10 cellular contexts compared by ENCODE assay signal in genomic region chr5:145775893-145776444, GRCh38. TPM values are rescaled to one million over a fixed set of nuclear protein-coding genes. Genes with fewer than 3 reads are reported as not detected.
DNase-seq lines count a peak whose midpoint lies in the region; ATAC-seq and TF ChIP-seq lines count a peak whose summit lies in the region.
"Had no signal": no experiment of that assay in that cellular context is flagged by ENCODE, and none has a peak within 500 bp of the region (broad histone marks: within the 10 kb centered on the region; RNA-seq: fewer than 3 reads in every experiment).

No MANE protein-coding gene starts in this region.

- H3K27me3 ChIP-seq in GM23248 (replicated peaks; ENCODE audit: insufficient read depth), result no peaks in the 10 kb centered on the region
- H3K27me3 ChIP-seq in foreskin keratinocyte, result no peaks in the 10 kb centered on the region

- H3K79me2 ChIP-seq in GM23248 (ENCODE audit: insufficient read depth), result no peaks in the 10 kb centered on the region

- no peaks in the 10 kb centered on the region for H3K9me3 ChIP-seq in GM23248 (ENCODE audit: low read depth)

- no peaks in the 10 kb centered on the region for H3K9me2 ChIP-seq in GM23248 (ENCODE audit: insufficient read depth)

- DNase-seq in GM23248 (peak; percentile 92), SW 1271 (lab: John Stamatoyannopoulos, UW) (peak; percentile 64 to 89), foreskin keratinocyte (peak; percentile 51 to 78), renal cortical epithelial cell (ENCODE audit: low read depth) (peak; percentile 85), ecto neural progenitor cell (ENCODE audit: low spot score) (no peak), GDM1 (lab: John Stamatoyannopoulos, UW) (no peak)
- DNase-seq in activated T-cell treated with anti-CD3 and anti-CD28 coated beads, Interleukin-2, amount 50 U/mL, for 48 hours, result no peak
- DNase-seq: islet precursor cell, NCI-H1105 treated with DMSO at 0.1 percent for 48 hours had no signal

- H3K9ac ChIP-seq in GM23248, result peak overlapping the region; percentile 39

- peak overlapping the region; percentile 71 for H2AFZ ChIP-seq in GM23248

- TF ChIP-seq CTCF in foreskin keratinocyte (conservative IDR thresholded peaks at IDR 0.05), result no peak

- 0 to 2% methylated on average over 2 of the region's 2 CpGs for WGBS in GM23248 (ENCODE audit: low coverage in 1 of 2, low lambda C conversion rate in 2 of 2, missing lambda C conversion rate in 2 of 2), 2 experiments

- no peaks in the 10 kb centered on the region for H3K36me3 ChIP-seq in GM23248 (ENCODE audit: low read depth)

- in situ Hi-C loops in GM23248 (cut with MboI), result no loop called here

- H3K27ac ChIP-seq in GM23248 (peak overlapping the region; percentile 66), foreskin keratinocyte (no peak overlapping the region)

- peak overlapping the region; percentile 31 for H3K4me2 ChIP-seq in GM23248 (ENCODE audit: unreplicated experiment)

- ATAC-seq in foreskin keratinocyte, result peak; percentile 100
- ATAC-seq in activated CD4-positive, CD25-positive, alpha-beta regulatory T cell treated with anti-CD3 and anti-CD28 coated beads, Interleukin-2, amount 50 U/mL, for 24 hours, result no peak

- peaks cover 19% of the 10 kb centered on the region for H3F3A ChIP-seq in GM23248 (ENCODE audit: insufficient read depth)

- H4K20me1 ChIP-seq in GM23248 (ENCODE audit: insufficient read depth), result no peaks in the 10 kb centered on the region

- H3K4me1 ChIP-seq in GM23248 (ENCODE audit: insufficient read depth) (peaks cover 24% of the 10 kb centered on the region), foreskin keratinocyte (peaks cover 7% of the 10 kb centered on the region)

- no peak overlapping the region for H3K4me3 ChIP-seq in GM23248

RNA-seq across cellular contexts. Expression of gene PRELID2, which starts 59.2 kb away (rescaled TPM):
- 0.76 and 7.0 TPM in 2 replicates for total RNA-seq in GM23248 (2014; rRNA removed; shearing (Covaris generic))
- polyA plus RNA-seq in GM23248 (2016; fragmentation: Nextera tagmentation; extraction: Ambion mirVana) (7.4 and 7.7 TPM in 2 replicates), foreskin keratinocyte (5.3 and 6.8 TPM in 2 replicates)
- total RNA-seq in foreskin keratinocyte (9.2 and 11.2 TPM in 2 replicates), renal cortical epithelial cell (24.8 and 43.1 TPM in 2 replicates)

Comparison
In these comparisons a context has a peak if more than half of its experiments do, and no peak if none do; other contexts are left out.
1. DNase-seq: peak in GM23248 (single experiment), SW 1271 (2 of 2), foreskin keratinocyte (2 of 2) and renal cortical epithelial cell (single experiment); none in activated T-cell treated with anti-CD3 and anti-CD28 coated beads, Interleukin-2, amount 50 U/mL, for 48 hours (0 of 2), ecto neural progenitor cell (single experiment) and GDM1 (single experiment).